In genomic region chr11:705646-706438, GRCh38 we compare ENCODE assay signal across 8 cellular contexts. TPM values are rescaled to one million over a fixed set of nuclear protein-coding genes. Genes with fewer than 3 reads are reported as not detected.
DNase-seq lines count a peak whose midpoint lies in the region; ATAC-seq and TF ChIP-seq lines count a peak whose summit lies in the region.

Gene EPS8L2, plus strand, starts transcription at chr11:706231. Its CDS starts 3,177 bp downstream, at chr11:709408.

- no peak for TF ChIP-seq CTCF in mammary epithelial cell (conservative IDR thresholded peaks at IDR 0.05 in 1 of 2, IDR thresholded peaks at IDR 0.05 in 1 of 2; ENCODE audit: extremely low read depth in 1 of 2, insufficient read depth in 1 of 2, low read depth in 1 of 2, low read length in 2 of 2)
- no peak for TF ChIP-seq CTCF in lower leg skin (IDR thresholded peaks at IDR 0.05)
- TF ChIP-seq CTCF in upper lobe of left lung (IDR thresholded peaks at IDR 0.05), result no peak

- peak within 1 kb of the TSS; percentile 61 for H3K27ac ChIP-seq in mammary epithelial cell (ENCODE audit: insufficient read depth, low read depth, low read length)
- peak within 1 kb of the TSS; percentile 75 to 86 (median 81) for H3K27ac ChIP-seq in upper lobe of left lung

- TF ChIP-seq POLR2A in lower leg skin (IDR thresholded peaks at IDR 0.05) (no peak), upper lobe of left lung (IDR thresholded peaks at IDR 0.05) (peak in 1 of 4 donors; percentile 44)

- CTCF ChIA-PET in mammary epithelial cell (lab: Charles Lee; ENCODE audit: low non-redundant PET), result interaction anchor here (0.6 kb wide), 1 partner anchor 39 kb away, joined by 15 read pairs; no protein-coding TSS in a partner anchor

- ATAC-seq in Right ventricle myocardium inferior (peak; percentile 6), upper lobe of left lung (ENCODE audit: low FRiP score in 2 of 2) (peak; percentile 0 to 20), GM18517 (IDR thresholded peaks at IDR 0.05; ENCODE audit: unreplicated experiment) (no peak), HG03442 (IDR thresholded peaks at IDR 0.05; ENCODE audit: unreplicated experiment) (no peak)

- no peak for TF ChIP-seq EP300 in upper lobe of left lung (IDR thresholded peaks at IDR 0.05)

- 3% methylated on average over 17 of the region's 90 CpGs for WGBS in mammary epithelial cell (ENCODE audit: low coverage, missing lambda C conversion rate)
- 3 to 7% methylated on average over 29 to 50 of the region's 90 CpGs for WGBS in lower leg skin, 2 donors
- 7 to 16% methylated on average over 3 to 8 of the region's 90 CpGs for WGBS in upper lobe of left lung, 2 donors

- H3K79me2 ChIP-seq in mammary epithelial cell (ENCODE audit: insufficient read depth, low read length), result peaks cover 89% of the 10 kb centered on the region

- no peak for DNase-seq in Right ventricle myocardium inferior (ENCODE audit: missing footprints)
- DNase-seq in cardiac septum (ENCODE audit: low spot score), result no peak
- peak; percentile 56 for DNase-seq in mammary epithelial cell
- no peak for DNase-seq in lower leg skin (ENCODE audit: low spot score in 2 of 2)
- DNase-seq in upper lobe of left lung, result peak; percentile 75 to 94
- no peak for DNase-seq in NCI-H1092 treated with DMSO at 0.1 percent for 48 hours (lab: John Stamatoyannopoulos, UW)

- H3K4me3 ChIP-seq in mammary epithelial cell (replicated peaks in 1 of 3; ENCODE audit: insufficient read depth in 1 of 3, low read depth in 2 of 3, low read length in 3 of 3) (peak within 1 kb of the TSS; percentile 58 to 95 (median 92)), lower leg skin (ENCODE audit: low read depth, poor library complexity, severe bottlenecking) (peak within 1 kb of the TSS; percentile 44), upper lobe of left lung (peak within 1 kb of the TSS; percentile 38 to 62 (median 60))

- H3K9me3 ChIP-seq in mammary epithelial cell (replicated peaks; ENCODE audit: insufficient read depth, low read length) (no peaks in the 10 kb centered on the region), upper lobe of left lung (no peaks in the 10 kb centered on the region)

- peaks cover 70% of the 10 kb centered on the region for H3K4me1 ChIP-seq in mammary epithelial cell (ENCODE audit: insufficient read depth, low read length)
- peaks cover 36 to 80% (median 58%) of the 10 kb centered on the region in 4 donors for H3K4me1 ChIP-seq in upper lobe of left lung

- no peaks in the 10 kb centered on the region for H4K20me1 ChIP-seq in mammary epithelial cell (ENCODE audit: insufficient read depth, low read length)

- peak within 1 kb of the TSS; percentile 54 for H2AFZ ChIP-seq in mammary epithelial cell (ENCODE audit: low read depth, low read length)

- no TSS peak for BruUV-seq in mammary epithelial cell (replicated peaks; lab: Mats Ljungman, UMichigan)

- dilution Hi-C loops in mammary epithelial cell (cut with HindIII; ENCODE audit: low sequenced_read_pairs), result no loop called here

- H3K36me3 ChIP-seq in mammary epithelial cell (ENCODE audit: insufficient read depth, low read length), result no peaks in the 10 kb centered on the region
- H3K36me3 ChIP-seq in upper lobe of left lung, result peaks cover 0 to 10% (median 8%) of the 10 kb centered on the region in 4 donors

- H3K27me3 ChIP-seq in mammary epithelial cell (ENCODE audit: insufficient read depth, low read length), result no peaks in the 10 kb centered on the region
- peaks cover 0 to 20% (median 10%) of the 10 kb centered on the region in 4 donors for H3K27me3 ChIP-seq in upper lobe of left lung

- peak within 1 kb of the TSS; percentile 72 for H3K9ac ChIP-seq in mammary epithelial cell (ENCODE audit: insufficient read depth, low read length)

- intact Hi-C loops in Right ventricle myocardium inferior (cut with DNase I), result no loop called here
- intact Hi-C loops in cardiac septum (cut with DNase I), result no loop called here
- intact Hi-C loops in mammary epithelial cell (cut with micrococcal nuclease), result loop anchor here (1.0 kb wide), 1 partner anchor 9 kb away; no protein-coding TSS in a partner anchor
- intact Hi-C loops in lower leg skin (cut with DNase I; ENCODE audit: low total_unique reads), result no loop called here

- peak within 1 kb of the TSS; percentile 98 for H3K4me2 ChIP-seq in mammary epithelial cell (ENCODE audit: insufficient read depth, low read depth, low read length)

- in situ Hi-C loops in mammary epithelial cell (cut with MboI; ENCODE audit: low sequenced_read_pairs in 2 of 2), result no loop called here

RNA-seq across cellular contexts. Expression of gene EPS8L2, which starts in this region (rescaled TPM):
- total RNA-seq in Right ventricle myocardium inferior (7.7 TPM), cardiac septum (2.3 TPM), mammary epithelial cell (100 to 1,000 TPM; 202 to 214 TPM), lower leg skin (100 to 1,000 TPM; 143 to 242 (median 164) TPM), upper lobe of left lung (100 to 1,000 TPM; 120 to 497 (median 199) TPM)
- 140 TPM for polyA plus RNA-seq in mammary epithelial cell
- 75.0 TPM for polyA minus RNA-seq in mammary epithelial cell

Comparison
In these comparisons a context has a peak if more than half of its experiments do, and no peak if none do; other contexts are left out.
1. RNA of gene EPS8L2 (total RNA-seq): 202 to 214 TPM in mammary epithelial cell, 120 to 497 TPM in upper lobe of left lung and 143 to 242 TPM in lower leg skin; 7.7 TPM in Right ventricle myocardium inferior (single experiment) and 2.3 TPM in cardiac septum (single experiment); every median in the first group is over 10 times any median in the second.
2. ATAC-seq: peak in Right ventricle myocardium inferior (single experiment) and upper lobe of left lung (2 of 2); none in GM18517 (single experiment) and HG03442 (single experiment).
3. DNase-seq: peak in mammary epithelial cell (single experiment) and upper lobe of left lung (2 of 2); none in Right ventricle myocardium inferior (single experiment), cardiac septum (single experiment), lower leg skin (0 of 2) and NCI-H1092 treated with DMSO at 0.1 percent for 48 hours (single experiment).
4. Peak in every context shown above with its lines, with median percentiles within 50 percentile points of each other: H3K4me3 ChIP-seq.